8 cellular contexts compared by ENCODE assay signal in genomic region chrX:138745215-138745614, GRCh38. TPM values are rescaled to one million over a fixed set of nuclear protein-coding genes. Genes with fewer than 3 reads are reported as not detected.
A peak's percentile ranks its signal among the peaks of the same experiment; 100 is the strongest.
DNase-seq lines count a peak whose midpoint lies in the region; ATAC-seq, FAIRE-seq and TF ChIP-seq lines count a peak whose summit lies in the region.

No MANE protein-coding gene starts in this region.

- 1% methylated on average over 7 of the region's 7 CpGs for WGBS in aorta, 2 donors

- H3K27ac ChIP-seq in aorta (ENCODE audit: low read depth in 1 of 2, low read length in 2 of 2) = no peak overlapping the region

- DNase-seq in EL = peak; percentile 2
- DNase-seq in HCEC 1CT = peak; percentile 10
- DNase-seq in NCI-H1930 (lab: John Stamatoyannopoulos, UW) = peak; percentile 7 to 48
- peak; percentile 50 for DNase-seq in choroid plexus epithelial cell (ENCODE audit: low read depth)
- peak; percentile 57 for DNase-seq in medulla oblongata (ENCODE audit: extremely low spot score)
- DNase-seq in aorta = no peak
- DNase-seq in activated effector memory CD4-positive, alpha-beta T cell treated with anti-CD3 and anti-CD28 coated beads, Interleukin-2, amount 50 U/mL, for 16 hours = no peak

- H3K4me1 ChIP-seq in aorta (ENCODE audit: control insufficient read depth in 1 of 2, insufficient read depth in 2 of 2, low read length in 2 of 2) = no peaks in the 10 kb centered on the region

- intact Hi-C loops in aorta (cut with DNase I) = loop anchor here (5.0 kb wide), 3 partner anchors 448 to 618 kb away; no protein-coding TSS in a partner anchor

- no peak overlapping the region for H3K4me3 ChIP-seq in choroid plexus epithelial cell (ENCODE audit: low read depth, low read length)
- no peak overlapping the region for H3K4me3 ChIP-seq in aorta (ENCODE audit: low read length in 2 of 2)

- H3K27me3 ChIP-seq in aorta (ENCODE audit: control insufficient read depth in 1 of 2, insufficient read depth in 2 of 2, low read length in 1 of 2) = no peaks in the 10 kb centered on the region

- TF ChIP-seq CTCF in choroid plexus epithelial cell (conservative IDR thresholded peaks at IDR 0.05; ENCODE audit: low read depth, low read length) = peak; percentile 52

- no peaks in the 10 kb centered on the region for H3K9me3 ChIP-seq in aorta (ENCODE audit: control insufficient read depth, low read length)

- peak; percentile 83 for FAIRE-seq in A204.1 (lab: Jason Lieb, UNC)

- ATAC-seq in aorta (ENCODE audit: low FRiP score) = no peak

- H3K36me3 ChIP-seq in aorta (ENCODE audit: control insufficient read depth in 1 of 2, insufficient read depth in 2 of 2, low read length in 1 of 2) = no peaks in the 10 kb centered on the region

RNA-seq across cellular contexts. Expression of gene FGF13, which starts 33.7 kb away (rescaled TPM):
- 10 to 100 TPM; 13.8 to 18.3 TPM for total RNA-seq in aorta
- polyA plus RNA-seq in aorta = 10 to 100 TPM; 12.9 to 14.4 TPM

Comparison
In these comparisons a context has a peak if more than half of its experiments do, and no peak if none do; other contexts are left out.
1. DNase-seq: peak in EL (single experiment), HCEC 1CT (single experiment), NCI-H1930 (2 of 2), choroid plexus epithelial cell (single experiment) and medulla oblongata (single experiment); none in aorta (0 of 2) and activated effector memory CD4-positive, alpha-beta T cell treated with anti-CD3 and anti-CD28 coated beads, Interleukin-2, amount 50 U/mL, for 16 hours (single experiment).